ENCODE assay signal across 8 cellular contexts in genomic region chr1:155084722-155085503, GRCh38. TPM values are rescaled to one million over a fixed set of nuclear protein-coding genes. Genes with fewer than 3 reads are reported as not detected.
DNase-seq lines count a peak whose midpoint lies in the region; ATAC-seq, FAIRE-seq and TF ChIP-seq lines count a peak whose summit lies in the region.

No MANE protein-coding gene starts in this region.

- peak overlapping the region; percentile 88 for H3K4me3 ChIP-seq in GM23338
- H3K4me3 ChIP-seq in fibroblast of lung (replicated peaks in 1 of 4; ENCODE audit: control extremely low read depth in 1 of 4, insufficient read depth in 1 of 4, low read depth in 3 of 4, low read length in 4 of 4), result peak overlapping the region; percentile 67 to 86 (median 74)
- peak overlapping the region; percentile 97 for H3K4me3 ChIP-seq in naive thymus-derived CD4-positive, alpha-beta T cell (ENCODE audit: low read length)

- H3K9ac ChIP-seq in fibroblast of lung (ENCODE audit: insufficient read depth, low read length), result no peak overlapping the region

- H3K79me2 ChIP-seq in GM23338 (replicated peaks; ENCODE audit: insufficient read depth) (no peaks in the 10 kb centered on the region), fibroblast of lung (ENCODE audit: control insufficient read depth, insufficient read depth, low read length) (no peaks in the 10 kb centered on the region)

- POLR2A ChIA-PET in naive thymus-derived CD4-positive, alpha-beta T cell (lab: Charles Lee), result interaction anchor here (0.6 to 4.4 kb wide), 14 partner anchors 10 to 525 kb away, joined by 3 to 51 read pairs (median 3); partner anchors contain the start of genes EFNA4, KRTCAP2, PBXIP1 and PMVK

- CTCF ChIA-PET in naive thymus-derived CD4-positive, alpha-beta T cell (lab: Charles Lee), result interaction anchor here (0.5 to 4.7 kb wide), 36 partner anchors 10 to 605 kb away, joined by 3 to 131 read pairs (median 4); partner anchors contain the start of genes ADAM15, CKS1B, EFNA4 and FLAD1

- peak overlapping the region; percentile 97 for H2AFZ ChIP-seq in GM23338
- peak overlapping the region; percentile 92 for H2AFZ ChIP-seq in fibroblast of lung (ENCODE audit: low read length)

- intact Hi-C loops in activated T-helper 1 cell treated with anti-CD3 and anti-CD28 coated beads, Interleukin-12 subunit alpha, Interleukin-12 subunit beta, Interleukin-2, Interleukin-4 antibody, amounts not matched to agents 30 ng/mL and 10 ng/mL and 1 ng/mL, durations not matched to agents 14 hours and 24 hours and 36 hours (cut with micrococcal nuclease), result loop anchor here (1.0 to 10.0 kb wide), 15 partner anchors 7 to 760 kb away; partner anchors contain the start of genes ADAR, AQP10, ATP8B2 and CKS1B
- intact Hi-C loops in naive thymus-derived CD4-positive, alpha-beta T cell (cut with micrococcal nuclease), result loop anchor here (1.0 to 10.0 kb wide), 16 partner anchors 14 to 967 kb away; partner anchors contain the start of genes EFNA4 (in 2 of the 2), KRTCAP2 (in 2 of the 2), PBXIP1 (in 2 of the 2) and SLC50A1 (in 2 of the 2)

- H3K36me3 Mint-ChIP-seq in GM23338 (ENCODE audit: low read depth), result no peaks in the 10 kb centered on the region; the same call in 2 of the 3 replicates
- H3K36me3 Mint-ChIP-seq in activated T-helper 1 cell treated with anti-CD3 and anti-CD28 coated beads, Interleukin-12 subunit alpha, Interleukin-12 subunit beta, Interleukin-2, Interleukin-4 antibody, amounts not matched to agents 30 ng/mL and 10 ng/mL and 1 ng/mL, durations not matched to agents 14 hours and 24 hours and 36 hours (ENCODE audit: low read depth), result peaks cover 4% of the 10 kb centered on the region
- peaks cover 0 to 4% (median 0%) of the 10 kb centered on the region in 5 donors for H3K36me3 Mint-ChIP-seq in naive thymus-derived CD4-positive, alpha-beta T cell
- H3K36me3 Mint-ChIP-seq in stimulated activated memory B cell treated with anti-CD40 and anti-IgM and Interleukin-4, amounts not matched to agents 10 μg/mL and 1 μg/mL and 100 μg/mL, for 72 hours, result no peaks in the 10 kb centered on the region

- H3K4me1 ChIP-seq in GM23338 (ENCODE audit: insufficient read depth) (peaks cover 24% of the 10 kb centered on the region), fibroblast of lung (ENCODE audit: control insufficient read depth, extremely low read depth, insufficient read depth, low read length) (peaks cover 9% of the 10 kb centered on the region)
- H3K4me1 ChIP-seq in naive thymus-derived CD4-positive, alpha-beta T cell (ENCODE audit: control insufficient read depth in 2 of 2, insufficient read depth in 2 of 2, low read length in 2 of 2), result peaks cover 51 to 53% of the 10 kb centered on the region in 2 donors

- H3K4me2 ChIP-seq in GM23338 (peak overlapping the region; percentile 95), fibroblast of lung (ENCODE audit: extremely low read depth, insufficient read depth, low read length) (peak overlapping the region; percentile 84)

- peak overlapping the region; percentile 86 for H3K27ac Mint-ChIP-seq in GM23338
- peak overlapping the region; percentile 94 for H3K27ac Mint-ChIP-seq in activated T-helper 1 cell treated with anti-CD3 and anti-CD28 coated beads, Interleukin-12 subunit alpha, Interleukin-12 subunit beta, Interleukin-2, Interleukin-4 antibody, amounts not matched to agents 30 ng/mL and 10 ng/mL and 1 ng/mL, durations not matched to agents 14 hours and 24 hours and 36 hours
- H3K27ac Mint-ChIP-seq in naive thymus-derived CD4-positive, alpha-beta T cell, result peak overlapping the region; percentile 88 to 98 (median 93)
- peak overlapping the region; percentile 91 for H3K27ac Mint-ChIP-seq in stimulated activated memory B cell treated with anti-CD40 and anti-IgM and Interleukin-4, amounts not matched to agents 10 μg/mL and 1 μg/mL and 100 μg/mL, for 72 hours

- peak; percentile 95 for DNase-seq in EH (ENCODE audit: low read depth)
- peak; percentile 98 for DNase-seq in GM23338 (ENCODE audit: low spot score)
- DNase-seq in Kasumi-1 (lab: John Stamatoyannopoulos, UW), result peak; percentile 97 to 98
- DNase-seq in RCC 7860 (ENCODE audit: low spot score), result peak; percentile 87
- DNase-seq in activated T-helper 1 cell treated with anti-CD3 and anti-CD28 coated beads, Interleukin-12 subunit alpha, Interleukin-12 subunit beta, Interleukin-2, Interleukin-4 antibody, amounts not matched to agents 30 ng/mL and 10 ng/mL and 1 ng/mL, durations not matched to agents 14 hours and 24 hours and 36 hours (ENCODE audit: low spot score), result peak; percentile 89
- peak; percentile 87 to 93 for DNase-seq in fibroblast of lung (ENCODE audit: low read depth in 2 of 2)
- peak; percentile 87 to 96 (median 93) for DNase-seq in naive thymus-derived CD4-positive, alpha-beta T cell

- no peaks in the 10 kb centered on the region for H3K9me3 Mint-ChIP-seq in GM23338
- H3K9me3 Mint-ChIP-seq in activated T-helper 1 cell treated with anti-CD3 and anti-CD28 coated beads, Interleukin-12 subunit alpha, Interleukin-12 subunit beta, Interleukin-2, Interleukin-4 antibody, amounts not matched to agents 30 ng/mL and 10 ng/mL and 1 ng/mL, durations not matched to agents 14 hours and 24 hours and 36 hours, result no peaks in the 10 kb centered on the region
- peaks cover 0 to 2% (median 0%) of the 10 kb centered on the region in 11 donors for H3K9me3 Mint-ChIP-seq in naive thymus-derived CD4-positive, alpha-beta T cell
- H3K9me3 Mint-ChIP-seq in stimulated activated memory B cell treated with anti-CD40 and anti-IgM and Interleukin-4, amounts not matched to agents 10 μg/mL and 1 μg/mL and 100 μg/mL, for 72 hours, result no peaks in the 10 kb centered on the region

- H3K27me3 ChIP-seq in GM23338 (ENCODE audit: insufficient read depth) (peaks cover 46% of the 10 kb centered on the region), fibroblast of lung (ENCODE audit: control insufficient read depth, insufficient read depth, low read length) (peaks cover 40% of the 10 kb centered on the region)
- H3K27me3 ChIP-seq in naive thymus-derived CD4-positive, alpha-beta T cell (ENCODE audit: control insufficient read depth in 2 of 2, insufficient read depth in 2 of 2, low read length in 2 of 2), result peaks cover 28 to 31% of the 10 kb centered on the region in 2 donors

- peaks cover 39% of the 10 kb centered on the region for H3K4me1 Mint-ChIP-seq in GM23338
- peaks cover 34% of the 10 kb centered on the region for H3K4me1 Mint-ChIP-seq in activated T-helper 1 cell treated with anti-CD3 and anti-CD28 coated beads, Interleukin-12 subunit alpha, Interleukin-12 subunit beta, Interleukin-2, Interleukin-4 antibody, amounts not matched to agents 30 ng/mL and 10 ng/mL and 1 ng/mL, durations not matched to agents 14 hours and 24 hours and 36 hours (ENCODE audit: low read depth)
- peaks cover 24 to 43% (median 41%) of the 10 kb centered on the region in 7 donors for H3K4me1 Mint-ChIP-seq in naive thymus-derived CD4-positive, alpha-beta T cell
- H3K4me1 Mint-ChIP-seq in stimulated activated memory B cell treated with anti-CD40 and anti-IgM and Interleukin-4, amounts not matched to agents 10 μg/mL and 1 μg/mL and 100 μg/mL, for 72 hours, result peaks cover 46% of the 10 kb centered on the region

- H3K9me3 ChIP-seq in fibroblast of lung (ENCODE audit: control insufficient read depth, insufficient read depth, low read depth, low read length), result no peaks in the 10 kb centered on the region
- no peaks in the 10 kb centered on the region for H3K9me3 ChIP-seq in naive thymus-derived CD4-positive, alpha-beta T cell (ENCODE audit: control insufficient read depth in 2 of 3, low read length in 3 of 3)

- peaks cover 65% of the 10 kb centered on the region for H3K27me3 Mint-ChIP-seq in GM23338 (ENCODE audit: insufficient read depth, low read depth, poor library complexity)
- peaks cover 31% of the 10 kb centered on the region for H3K27me3 Mint-ChIP-seq in activated T-helper 1 cell treated with anti-CD3 and anti-CD28 coated beads, Interleukin-12 subunit alpha, Interleukin-12 subunit beta, Interleukin-2, Interleukin-4 antibody, amounts not matched to agents 30 ng/mL and 10 ng/mL and 1 ng/mL, durations not matched to agents 14 hours and 24 hours and 36 hours (ENCODE audit: insufficient read depth)
- H3K27me3 Mint-ChIP-seq in naive thymus-derived CD4-positive, alpha-beta T cell, result peaks cover 17 to 41% (median 23%) of the 10 kb centered on the region in 5 donors
- H3K27me3 Mint-ChIP-seq in stimulated activated memory B cell treated with anti-CD40 and anti-IgM and Interleukin-4, amounts not matched to agents 10 μg/mL and 1 μg/mL and 100 μg/mL, for 72 hours, result peaks cover 38% of the 10 kb centered on the region

- peak overlapping the region; percentile 95 for H3K4me3 Mint-ChIP-seq in GM23338
- H3K4me3 Mint-ChIP-seq in activated T-helper 1 cell treated with anti-CD3 and anti-CD28 coated beads, Interleukin-12 subunit alpha, Interleukin-12 subunit beta, Interleukin-2, Interleukin-4 antibody, amounts not matched to agents 30 ng/mL and 10 ng/mL and 1 ng/mL, durations not matched to agents 14 hours and 24 hours and 36 hours, result peak overlapping the region; percentile 88
- H3K4me3 Mint-ChIP-seq in naive thymus-derived CD4-positive, alpha-beta T cell, result peak overlapping the region; percentile 88 to 100 (median 94)
- H3K4me3 Mint-ChIP-seq in stimulated activated memory B cell treated with anti-CD40 and anti-IgM and Interleukin-4, amounts not matched to agents 10 μg/mL and 1 μg/mL and 100 μg/mL, for 72 hours, result peak overlapping the region; percentile 85

- TF ChIP-seq CTCF in GM23338 (conservative IDR thresholded peaks at IDR 0.05; ENCODE audit: low read depth in 2 of 2), result peak; percentile 89 to 99
- TF ChIP-seq CTCF in fibroblast of lung (conservative IDR thresholded peaks at IDR 0.05 in 1 of 2, IDR thresholded peaks at IDR 0.05 in 1 of 2; ENCODE audit: low read depth in 1 of 2, low read length in 2 of 2), result peak; percentile 82 to 84

- H3F3A ChIP-seq in GM23338 (replicated peaks; ENCODE audit: low read depth), result peaks cover 18% of the 10 kb centered on the region; the same call in 1 of the 2 replicates

- H3K36me3 ChIP-seq in GM23338 (ENCODE audit: insufficient read depth) (no peaks in the 10 kb centered on the region), fibroblast of lung (ENCODE audit: control insufficient read depth, insufficient read depth, low read length) (no peaks in the 10 kb centered on the region)
- no peaks in the 10 kb centered on the region for H3K36me3 ChIP-seq in naive thymus-derived CD4-positive, alpha-beta T cell (ENCODE audit: control insufficient read depth in 2 of 3, insufficient read depth in 3 of 3, low read length in 3 of 3)

- ATAC-seq in GM23338, result peak; percentile 60
- peak; percentile 86 for ATAC-seq in naive thymus-derived CD4-positive, alpha-beta T cell
- peak; percentile 92 for ATAC-seq in stimulated activated memory B cell treated with anti-CD40 and anti-IgM and Interleukin-4, amounts not matched to agents 10 μg/mL and 1 μg/mL and 100 μg/mL, for 72 hours

- peak; percentile 58 for FAIRE-seq in RCC 7860 (lab: Jason Lieb, UNC)

- H3K9me2 ChIP-seq in GM23338 (ENCODE audit: insufficient read depth), result no peaks in the 10 kb centered on the region

- H3K27ac ChIP-seq in GM23338 (ENCODE audit: low read depth), result no peak overlapping the region
- H3K27ac ChIP-seq in fibroblast of lung (ENCODE audit: insufficient read depth, low read length), result peak overlapping the region; percentile 37
- peak overlapping the region; percentile 63 for H3K27ac ChIP-seq in naive thymus-derived CD4-positive, alpha-beta T cell (ENCODE audit: low read depth, low read length)

- H4K20me1 ChIP-seq in GM23338 (replicated peaks; ENCODE audit: insufficient read depth) (peaks cover 6% of the 10 kb centered on the region; the same call in 1 of the 2 replicates), fibroblast of lung (ENCODE audit: control insufficient read depth, extremely low read depth, insufficient read depth, low read length) (no peaks in the 10 kb centered on the region)

RNA-seq across cellular contexts. Expression of gene EFNA3, which starts 6.3 kb away (rescaled TPM):
- 13.6 and 14.5 TPM in 2 replicates for total RNA-seq in GM23338 (2014; rRNA removed; shearing (Covaris generic))
- polyA plus RNA-seq in GM23338 (2016; fragmentation: Nextera tagmentation; extraction: Ambion mirVana) (10.3 and 13.5 TPM in 2 replicates), fibroblast of lung (0.16 and 0.30 TPM in 2 replicates)
- 2.8 and 3.0 TPM in 2 replicates for total RNA-seq in activated T-helper 1 cell treated with anti-CD3 and anti-CD28 coated beads, Interleukin-12 subunit alpha, Interleukin-12 subunit beta, Interleukin-2, Interleukin-4 antibody, amounts not matched to agents 30 ng/mL and 10 ng/mL and 1 ng/mL, durations not matched to agents 14 hours and 24 hours and 36 hours
- 0.33 and 0.51 TPM in 2 replicates for total RNA-seq in fibroblast of lung
- 0.22 and 0.76 TPM in 2 replicates for polyA plus RNA-seq in fibroblast of lung (2012)
- polyA minus RNA-seq in fibroblast of lung (ENCODE audit: low replicate concordance), result 2.8 TPM in 1 of 2 replicates, not detected in the other
- total RNA-seq in naive thymus-derived CD4-positive, alpha-beta T cell, result 1 to 10 TPM in 4 of 5 experiments, under 1 TPM in 1; 0.42 to 4.0 (median 2.7) TPM
- polyA plus RNA-seq in naive thymus-derived CD4-positive, alpha-beta T cell, result under 1 TPM; 0.51 to 0.72 TPM

RNA-seq across cellular contexts. Expression of gene EFNA4, which starts 21.4 kb away (rescaled TPM):
- 22.9 and 25.0 TPM in 2 replicates for total RNA-seq in GM23338 (2014; rRNA removed; shearing (Covaris generic))
- polyA plus RNA-seq in GM23338 (2016; fragmentation: Nextera tagmentation; extraction: Ambion mirVana) (11.1 and 16.4 TPM in 2 replicates), fibroblast of lung (2.6 and 4.3 TPM in 2 replicates)
- 5.7 and 6.8 TPM in 2 replicates for total RNA-seq in activated T-helper 1 cell treated with anti-CD3 and anti-CD28 coated beads, Interleukin-12 subunit alpha, Interleukin-12 subunit beta, Interleukin-2, Interleukin-4 antibody, amounts not matched to agents 30 ng/mL and 10 ng/mL and 1 ng/mL, durations not matched to agents 14 hours and 24 hours and 36 hours
- 2.8 and 3.8 TPM in 2 replicates for total RNA-seq in fibroblast of lung
- 3.6 and 3.9 TPM in 2 replicates for polyA plus RNA-seq in fibroblast of lung (2012)
- 3.3 and 8.4 TPM in 2 replicates for polyA minus RNA-seq in fibroblast of lung (ENCODE audit: low replicate concordance)
- 1 to 10 TPM; 3.9 to 9.4 (median 7.7) TPM for total RNA-seq in naive thymus-derived CD4-positive, alpha-beta T cell
- polyA plus RNA-seq in naive thymus-derived CD4-positive, alpha-beta T cell, result 1 to 10 TPM; 2.1 to 3.9 TPM

RNA-seq across cellular contexts. Expression of gene ADAM15, which starts 33.8 kb away (rescaled TPM):
- total RNA-seq in GM23338 (2014; rRNA removed; shearing (Covaris generic)), result 25.9 and 31.1 TPM in 2 replicates
- polyA plus RNA-seq in GM23338 (2016; fragmentation: Nextera tagmentation; extraction: Ambion mirVana), result 24.2 and 25.9 TPM in 2 replicates
- total RNA-seq in activated T-helper 1 cell treated with anti-CD3 and anti-CD28 coated beads, Interleukin-12 subunit alpha, Interleukin-12 subunit beta, Interleukin-2, Interleukin-4 antibody, amounts not matched to agents 30 ng/mL and 10 ng/mL and 1 ng/mL, durations not matched to agents 14 hours and 24 hours and 36 hours, result 82.9 and 86.8 TPM in 2 replicates
- total RNA-seq in fibroblast of lung, result 49.1 and 58.5 TPM in 2 replicates
- 19.5 and 28.9 TPM in 2 replicates for polyA plus RNA-seq in fibroblast of lung
- polyA plus RNA-seq in fibroblast of lung (2012), result 37.4 and 58.0 TPM in 2 replicates
- 144 and 162 TPM in 2 replicates for polyA minus RNA-seq in fibroblast of lung (ENCODE audit: low replicate concordance)
- total RNA-seq in naive thymus-derived CD4-positive, alpha-beta T cell, result 10 to 100 TPM; 16.9 to 53.7 (median 28.8) TPM
- polyA plus RNA-seq in naive thymus-derived CD4-positive, alpha-beta T cell, result 1 to 10 TPM; 5.8 to 8.5 TPM

RNA-seq across cellular contexts. Expression of gene EFNA1, which starts 42.8 kb away (rescaled TPM):
- total RNA-seq in GM23338 (2014; rRNA removed; shearing (Covaris generic)), result 2.1 and 5.1 TPM in 2 replicates
- polyA plus RNA-seq in GM23338 (2016; fragmentation: Nextera tagmentation; extraction: Ambion mirVana) (3.2 and 5.1 TPM in 2 replicates), fibroblast of lung (0.06 and 0.07 TPM in 2 replicates)
- total RNA-seq in activated T-helper 1 cell treated with anti-CD3 and anti-CD28 coated beads, Interleukin-12 subunit alpha, Interleukin-12 subunit beta, Interleukin-2, Interleukin-4 antibody, amounts not matched to agents 30 ng/mL and 10 ng/mL and 1 ng/mL, durations not matched to agents 14 hours and 24 hours and 36 hours, result not detected in 2 replicates
- 0.26 TPM in 1 of 2 replicates, not detected in the other for total RNA-seq in fibroblast of lung
- not detected in 2 replicates for polyA plus RNA-seq in fibroblast of lung (2012)
- polyA minus RNA-seq in fibroblast of lung (ENCODE audit: low replicate concordance), result not detected in 2 replicates
- 1 to 10 TPM in 4 of 5 experiments, not detected in 1; 4.0 to 7.3 (median 5.6) TPM for total RNA-seq in naive thymus-derived CD4-positive, alpha-beta T cell
- 10 to 100 TPM; 11.1 to 16.8 TPM for polyA plus RNA-seq in naive thymus-derived CD4-positive, alpha-beta T cell

RNA-seq across cellular contexts. Expression of gene SLC50A1, which starts 50.7 kb away (rescaled TPM):
- total RNA-seq in GM23338 (2014; rRNA removed; shearing (Covaris generic)), result 30.0 and 50.5 TPM in 2 replicates
- polyA plus RNA-seq in GM23338 (2016; fragmentation: Nextera tagmentation; extraction: Ambion mirVana) (63.9 and 65.4 TPM in 2 replicates), fibroblast of lung (29.4 and 36.0 TPM in 2 replicates)
- 45.7 and 47.7 TPM in 2 replicates for total RNA-seq in activated T-helper 1 cell treated with anti-CD3 and anti-CD28 coated beads, Interleukin-12 subunit alpha, Interleukin-12 subunit beta, Interleukin-2, Interleukin-4 antibody, amounts not matched to agents 30 ng/mL and 10 ng/mL and 1 ng/mL, durations not matched to agents 14 hours and 24 hours and 36 hours
- 35.4 and 61.1 TPM in 2 replicates for total RNA-seq in fibroblast of lung
- polyA plus RNA-seq in fibroblast of lung (2012), result 25.1 and 30.4 TPM in 2 replicates
- 23.7 and 24.0 TPM in 2 replicates for polyA minus RNA-seq in fibroblast of lung (ENCODE audit: low replicate concordance)
- total RNA-seq in naive thymus-derived CD4-positive, alpha-beta T cell, result 10 to 100 TPM; 21.1 to 35.6 (median 24.3) TPM
- 10 to 100 TPM; 51.0 to 64.8 TPM for polyA plus RNA-seq in naive thymus-derived CD4-positive, alpha-beta T cell
